ENCODE assay signal across 10 cellular contexts in the genomic region with DNA sequence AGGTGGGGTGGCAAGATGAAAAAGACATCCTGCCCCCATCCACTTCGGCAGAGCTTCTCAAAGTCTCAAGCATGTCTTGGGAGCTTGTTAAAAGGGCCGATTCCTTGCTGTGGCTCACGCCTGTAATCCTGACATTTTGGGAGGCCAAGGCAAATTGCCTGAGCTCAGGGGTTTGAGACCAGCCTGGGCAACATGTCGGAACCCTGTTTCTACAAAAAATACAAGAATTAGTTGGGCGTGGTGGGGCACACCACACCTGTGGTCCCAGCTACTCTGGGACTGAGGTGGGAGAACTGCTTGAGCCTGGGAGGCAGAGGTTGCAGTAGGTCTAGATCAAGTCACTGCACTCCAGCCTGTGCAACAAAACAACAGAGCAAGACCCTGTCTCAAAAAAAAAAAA. TPM values are rescaled to one million over a fixed set of nuclear protein-coding genes. Genes with fewer than 3 reads are reported as not detected.
A peak's percentile ranks its signal among the peaks of the same experiment; 100 is the strongest.
DNase-seq lines count a peak whose midpoint lies in the region; ATAC-seq and TF ChIP-seq lines count a peak whose summit lies in the region.
"Had no signal": no experiment of that assay in that cellular context is flagged by ENCODE, and none has a peak within 500 bp of the region (broad histone marks: within the 10 kb centered on the region; RNA-seq: fewer than 3 reads in every experiment).

No MANE protein-coding gene starts in this region.

- intact Hi-C loops in esophagus squamous epithelium (cut with DNase I) = no loop called here

- H3K4me3 ChIP-seq in RWPE2 (ENCODE audit: severe bottlenecking) (no peak overlapping the region), esophagus squamous epithelium (no peak overlapping the region)

- H3K36me3 ChIP-seq in RWPE2 (ENCODE audit: low read depth) = peaks cover 37% of the 10 kb centered on the region
- peaks cover 14 to 51% (median 29%) of the 10 kb centered on the region in 3 donors for H3K36me3 ChIP-seq in esophagus squamous epithelium

- peak overlapping the region; percentile 80 for H3K27ac Mint-ChIP-seq in activated CD8-positive, alpha-beta memory T cell treated with anti-CD3 and anti-CD28 coated beads, Interleukin-2, amount 10 ng/mL, durations not matched to agents 7 days and 5 days
- H3K27ac Mint-ChIP-seq in stimulated activated effector memory CD8-positive, alpha-beta T cell treated with anti-CD3 and anti-CD28 coated beads, Interleukin-12 subunit alpha, Interleukin-12 subunit beta, amount 100 ng/mL, for 72 hours = peak overlapping the region; percentile 89

- peaks cover 67% of the 10 kb centered on the region for H3K4me1 Mint-ChIP-seq in activated CD8-positive, alpha-beta memory T cell treated with anti-CD3 and anti-CD28 coated beads, Interleukin-2, amount 10 ng/mL, durations not matched to agents 7 days and 5 days
- H3K4me1 Mint-ChIP-seq in stimulated activated effector memory CD8-positive, alpha-beta T cell treated with anti-CD3 and anti-CD28 coated beads, Interleukin-12 subunit alpha, Interleukin-12 subunit beta, amount 100 ng/mL, for 72 hours = peaks cover 57% of the 10 kb centered on the region

- peaks cover 29% of the 10 kb centered on the region for H3K36me3 Mint-ChIP-seq in activated CD8-positive, alpha-beta memory T cell treated with anti-CD3 and anti-CD28 coated beads, Interleukin-2, amount 10 ng/mL, durations not matched to agents 7 days and 5 days
- peaks cover 90% of the 10 kb centered on the region for H3K36me3 Mint-ChIP-seq in stimulated activated effector memory CD8-positive, alpha-beta T cell treated with anti-CD3 and anti-CD28 coated beads, Interleukin-12 subunit alpha, Interleukin-12 subunit beta, amount 100 ng/mL, for 72 hours

- WGBS in esophagus squamous epithelium, 2 donors = 39 to 62% methylated on average over 3 to 5 of the region's 5 CpGs

- in situ Hi-C loops in KBM-7 (cut with MboI; ENCODE audit: low pct_unique_long_range_greater_than_20kb, low sequenced_read_pairs) = no loop called here

- no peaks in the 10 kb centered on the region for H3K27me3 Mint-ChIP-seq in activated CD8-positive, alpha-beta memory T cell treated with anti-CD3 and anti-CD28 coated beads, Interleukin-2, amount 10 ng/mL, durations not matched to agents 7 days and 5 days

- no peak overlapping the region for H3K4me3 Mint-ChIP-seq in activated CD8-positive, alpha-beta memory T cell treated with anti-CD3 and anti-CD28 coated beads, Interleukin-2, amount 10 ng/mL, durations not matched to agents 7 days and 5 days
- no peak overlapping the region for H3K4me3 Mint-ChIP-seq in stimulated activated effector memory CD8-positive, alpha-beta T cell treated with anti-CD3 and anti-CD28 coated beads, Interleukin-12 subunit alpha, Interleukin-12 subunit beta, amount 100 ng/mL, for 72 hours

- H3K4me1 ChIP-seq in RWPE2 (ENCODE audit: insufficient read depth, poor library complexity, severe bottlenecking) (peaks cover 10% of the 10 kb centered on the region), esophagus squamous epithelium (peaks cover 29 to 72% (median 30%) of the 10 kb centered on the region in 3 donors)

- TF ChIP-seq CTCF in RWPE2 (IDR thresholded peaks at IDR 0.05; ENCODE audit: poor library complexity, severe bottlenecking) (no peak), esophagus squamous epithelium (IDR thresholded peaks at IDR 0.05) (no peak)

- H3K9me3 ChIP-seq in RWPE2 (ENCODE audit: severe bottlenecking) = no peaks in the 10 kb centered on the region
- no peaks in the 10 kb centered on the region for H3K9me3 ChIP-seq in esophagus squamous epithelium

- no peaks in the 10 kb centered on the region for H3K9me3 Mint-ChIP-seq in activated CD8-positive, alpha-beta memory T cell treated with anti-CD3 and anti-CD28 coated beads, Interleukin-2, amount 10 ng/mL, durations not matched to agents 7 days and 5 days (ENCODE audit: low read depth)
- no peaks in the 10 kb centered on the region for H3K9me3 Mint-ChIP-seq in stimulated activated effector memory CD8-positive, alpha-beta T cell treated with anti-CD3 and anti-CD28 coated beads, Interleukin-12 subunit alpha, Interleukin-12 subunit beta, amount 100 ng/mL, for 72 hours

- H3K27ac ChIP-seq in RWPE2 (ENCODE audit: poor library complexity, severe bottlenecking) (peak overlapping the region; percentile 39), esophagus squamous epithelium (peak overlapping the region; percentile 42 to 70 (median 68))

- no peak for ATAC-seq in activated CD8-positive, alpha-beta memory T cell treated with anti-CD3 and anti-CD28 coated beads, Interleukin-2, amount 10 ng/mL, durations not matched to agents 7 days and 5 days
- no peak for ATAC-seq in RWPE2 (ENCODE audit: low read depth)
- ATAC-seq in stimulated activated effector memory CD8-positive, alpha-beta T cell treated with anti-CD3 and anti-CD28 coated beads, Interleukin-12 subunit alpha, Interleukin-12 subunit beta, amount 100 ng/mL, for 72 hours = no peak
- ATAC-seq in HG03175 (IDR thresholded peaks at IDR 0.05; ENCODE audit: unreplicated experiment) = no peak
- ATAC-seq in HG02678 (IDR thresholded peaks at IDR 0.05; ENCODE audit: unreplicated experiment) = no peak

- CTCF ChIA-PET in activated CD8-positive, alpha-beta memory T cell treated with anti-CD3 and anti-CD28 coated beads, Interleukin-2, amount 10 ng/mL, durations not matched to agents 7 days and 5 days (lab: Charles Lee) = interaction anchor here (0.8 to 7.1 kb wide), 4 partner anchors 8 to 13 kb away, joined by 3 to 50 read pairs (median 5); partner anchors contain the start of gene TRIM8

- no peaks in the 10 kb centered on the region for H3K27me3 ChIP-seq in RWPE2 (ENCODE audit: insufficient read depth, poor library complexity, severe bottlenecking)
- no peaks in the 10 kb centered on the region for H3K27me3 ChIP-seq in esophagus squamous epithelium

- no peak for TF ChIP-seq POLR2A in esophagus squamous epithelium (IDR thresholded peaks at IDR 0.05)

- DNase-seq in activated CD8-positive, alpha-beta memory T cell treated with anti-CD3 and anti-CD28 coated beads, Interleukin-2, amount 10 ng/mL, durations not matched to agents 7 days and 5 days = no peak
- DNase-seq in activated CD8-positive, alpha-beta memory T cell treated with anti-CD3 and anti-CD28 coated beads for 24 hours = no peak
- DNase-seq in RWPE2 (ENCODE audit: low spot score) (no peak), esophagus squamous epithelium (lab: John Stamatoyannopoulos, UW) (no peak), KBM-7 (no peak)
- DNase-seq in stimulated activated effector memory CD8-positive, alpha-beta T cell treated with anti-CD3 and anti-CD28 coated beads, Interleukin-12 subunit alpha, Interleukin-12 subunit beta, amount 100 ng/mL, for 72 hours (ENCODE audit: low spot score in 2 of 2) = no peak
- DNase-seq: effector CD4-positive, alpha-beta T cell; NCI-H2171 had no signal

RNA-seq across cellular contexts. Expression of gene TRIM8, which starts 14.5 kb away (rescaled TPM):
- 10 to 100 TPM; 58.7 to 86.9 TPM for total RNA-seq in activated CD8-positive, alpha-beta memory T cell treated with anti-CD3 and anti-CD28 coated beads, Interleukin-2, amount 10 ng/mL, durations not matched to agents 7 days and 5 days
- 10 to 100 TPM; 27.6 to 75.9 (median 48.8) TPM for total RNA-seq in esophagus squamous epithelium

RNA-seq across cellular contexts. Expression of gene ARL3, which starts 55.4 kb away (rescaled TPM):
- 1 to 10 TPM; 7.2 to 9.7 TPM for total RNA-seq in activated CD8-positive, alpha-beta memory T cell treated with anti-CD3 and anti-CD28 coated beads, Interleukin-2, amount 10 ng/mL, durations not matched to agents 7 days and 5 days
- 1 to 10 TPM in 3 of 4 donors, under 1 TPM in 1; 0.87 to 5.0 (median 2.2) TPM for total RNA-seq in esophagus squamous epithelium

RNA-seq across cellular contexts. Expression of gene SFXN2, which starts 55.6 kb away (rescaled TPM):
- total RNA-seq in activated CD8-positive, alpha-beta memory T cell treated with anti-CD3 and anti-CD28 coated beads, Interleukin-2, amount 10 ng/mL, durations not matched to agents 7 days and 5 days = 10 to 100 TPM; 22.1 to 30.1 TPM
- total RNA-seq in esophagus squamous epithelium = 1 to 10 TPM; 1.4 to 7.8 (median 3.6) TPM
